In genomic region chr1:228084797-228085196, GRCh38 we compare ENCODE assay signal across 8 cellular contexts. TPM values are rescaled to one million over a fixed set of nuclear protein-coding genes. Genes with fewer than 3 reads are reported as not detected.
DNase-seq lines count a peak whose midpoint lies in the region; ATAC-seq and TF ChIP-seq lines count a peak whose summit lies in the region.

No MANE protein-coding gene starts in this region.

- TF ChIP-seq CTCF in astrocyte of the cerebellum (IDR thresholded peaks at IDR 0.05; ENCODE audit: low read depth, low read length, missing control alignments) (no peak), left lung (IDR thresholded peaks at IDR 0.05) (no peak), thoracic aorta (IDR thresholded peaks at IDR 0.05) (no peak)

- H3K4me3 Mint-ChIP-seq in activated CD4-positive, alpha-beta T cell treated with anti-CD3 and anti-CD28 coated beads, Interleukin-2, amount 10 ng/mL, durations not matched to agents 7 days and 5 days: peak overlapping the region; percentile 92

- no peak for DNase-seq in activated CD4-positive, alpha-beta T cell treated with anti-CD3 and anti-CD28 coated beads, Interleukin-2, amount 10 ng/mL, durations not matched to agents 7 days and 5 days
- DNase-seq in activated CD4-positive, alpha-beta T cell treated with anti-CD3 and anti-CD28 coated beads, Interleukin-2, amount 50 U/mL, for 4 hours: no peak
- DNase-seq in astrocyte of the cerebellum (ENCODE audit: low read depth) (no peak), left lung (peak in 1 of 2 donors; percentile 27), thoracic aorta (ENCODE audit: low spot score) (no peak), NCI-H524 treated with DMSO at 0.1 percent for 48 hours (lab: John Stamatoyannopoulos, UW) (no peak)

- ATAC-seq in left lung: no peak
- no peak for ATAC-seq in thoracic aorta (ENCODE audit: insufficient number of reproducible peaks, low FRiP score, low read depth)
- no peak for ATAC-seq in GM21786 (IDR thresholded peaks at IDR 0.05; ENCODE audit: unreplicated experiment)
- no peak for ATAC-seq in GM18517 (IDR thresholded peaks at IDR 0.05; ENCODE audit: unreplicated experiment)

- peak overlapping the region; percentile 99 for H3K27ac ChIP-seq in left lung
- peak overlapping the region; percentile 4 to 99 for H3K27ac ChIP-seq in thoracic aorta

- H3K27me3 Mint-ChIP-seq in activated CD4-positive, alpha-beta T cell treated with anti-CD3 and anti-CD28 coated beads, Interleukin-2, amount 10 ng/mL, durations not matched to agents 7 days and 5 days: no peaks in the 10 kb centered on the region

- in situ Hi-C loops in astrocyte of the cerebellum (cut with HindIII; ENCODE audit: low sequenced_read_pairs): no loop called here

- H3K36me3 ChIP-seq in left lung (peaks cover 0 to 15% of the 10 kb centered on the region in 2 donors), thoracic aorta (no peaks in the 10 kb centered on the region)

- peaks cover 67% of the 10 kb centered on the region for H3K4me1 Mint-ChIP-seq in activated CD4-positive, alpha-beta T cell treated with anti-CD3 and anti-CD28 coated beads, Interleukin-2, amount 10 ng/mL, durations not matched to agents 7 days and 5 days

- H3K4me1 ChIP-seq in left lung: peaks cover 66 to 76% of the 10 kb centered on the region in 2 donors
- H3K4me1 ChIP-seq in thoracic aorta (ENCODE audit: control insufficient read depth in 1 of 2, low read depth in 2 of 2): peaks cover 59 to 74% of the 10 kb centered on the region in 2 donors

- intact Hi-C loops in left lung (cut with DNase I): no loop called here

- POLR2A ChIA-PET in activated CD4-positive, alpha-beta T cell treated with anti-CD3 and anti-CD28 coated beads, Interleukin-2, amount 10 ng/mL, durations not matched to agents 7 days and 5 days (lab: Charles Lee): no interaction called here

- H3K9me3 ChIP-seq in left lung (no peaks in the 10 kb centered on the region), thoracic aorta (no peaks in the 10 kb centered on the region)

- H3K27me3 ChIP-seq in left lung (no peaks in the 10 kb centered on the region), thoracic aorta (replicated peaks; ENCODE audit: insufficient read depth) (no peaks in the 10 kb centered on the region)

- H3K9me3 Mint-ChIP-seq in activated CD4-positive, alpha-beta T cell treated with anti-CD3 and anti-CD28 coated beads, Interleukin-2, amount 10 ng/mL, durations not matched to agents 7 days and 5 days: no peaks in the 10 kb centered on the region

- CTCF ChIA-PET in activated CD4-positive, alpha-beta T cell treated with anti-CD3 and anti-CD28 coated beads, Interleukin-2, amount 10 ng/mL, durations not matched to agents 7 days and 5 days (lab: Charles Lee): interaction anchor here (1.1 to 1.4 kb wide), 2 partner anchors 15 to 80 kb away, joined by 3 read pairs; no protein-coding TSS in a partner anchor

- peak overlapping the region; percentile 95 for H3K4me3 ChIP-seq in astrocyte of the cerebellum (ENCODE audit: low read depth, low read length)
- peak overlapping the region in 1 of 2 donors; percentile 99 for H3K4me3 ChIP-seq in left lung
- H3K4me3 ChIP-seq in thoracic aorta: peak overlapping the region; percentile 99

- peaks cover 55% of the 10 kb centered on the region for H3K36me3 Mint-ChIP-seq in activated CD4-positive, alpha-beta T cell treated with anti-CD3 and anti-CD28 coated beads, Interleukin-2, amount 10 ng/mL, durations not matched to agents 7 days and 5 days (ENCODE audit: low read depth)

- peak overlapping the region; percentile 95 for H3K27ac Mint-ChIP-seq in activated CD4-positive, alpha-beta T cell treated with anti-CD3 and anti-CD28 coated beads, Interleukin-2, amount 10 ng/mL, durations not matched to agents 7 days and 5 days

RNA-seq across cellular contexts. Expression of gene ARF1, which starts 2.3 kb away (rescaled TPM):
- total RNA-seq in activated CD4-positive, alpha-beta T cell treated with anti-CD3 and anti-CD28 coated beads, Interleukin-2, amount 10 ng/mL, durations not matched to agents 7 days and 5 days: 100 to 1,000 TPM; 267 to 285 TPM
- 100 to 1,000 TPM; 407 to 455 TPM for total RNA-seq in left lung
- 100 to 1,000 TPM; 366 to 375 TPM for total RNA-seq in thoracic aorta

RNA-seq across cellular contexts. Expression of gene C1orf35, which starts 18.3 kb away (rescaled TPM):
- 10 to 100 TPM; 14.4 to 24.4 TPM for total RNA-seq in activated CD4-positive, alpha-beta T cell treated with anti-CD3 and anti-CD28 coated beads, Interleukin-2, amount 10 ng/mL, durations not matched to agents 7 days and 5 days
- total RNA-seq in left lung (10 to 100 TPM; 12.6 to 13.2 TPM), thoracic aorta (1 to 10 TPM; 9.1 to 9.7 TPM)

RNA-seq across cellular contexts. Expression of gene MRPL55, which starts 24.3 kb away (rescaled TPM):
- total RNA-seq in activated CD4-positive, alpha-beta T cell treated with anti-CD3 and anti-CD28 coated beads, Interleukin-2, amount 10 ng/mL, durations not matched to agents 7 days and 5 days: 10 to 100 TPM; 38.6 to 44.1 TPM
- 10 to 100 TPM; 43.0 to 44.2 TPM for total RNA-seq in left lung
- total RNA-seq in thoracic aorta: 10 to 100 TPM; 32.4 to 79.3 TPM

RNA-seq across cellular contexts. Expression of gene GUK1, which starts 55.3 kb away (rescaled TPM):
- 100 to 1,000 TPM; 207 to 260 TPM for total RNA-seq in activated CD4-positive, alpha-beta T cell treated with anti-CD3 and anti-CD28 coated beads, Interleukin-2, amount 10 ng/mL, durations not matched to agents 7 days and 5 days
- total RNA-seq in left lung (100 to 1,000 TPM; 217 to 221 TPM), thoracic aorta (100 to 1,000 TPM; 252 to 422 TPM)
